ENCODE assay signal across 14 cellular contexts in the genomic region with DNA sequence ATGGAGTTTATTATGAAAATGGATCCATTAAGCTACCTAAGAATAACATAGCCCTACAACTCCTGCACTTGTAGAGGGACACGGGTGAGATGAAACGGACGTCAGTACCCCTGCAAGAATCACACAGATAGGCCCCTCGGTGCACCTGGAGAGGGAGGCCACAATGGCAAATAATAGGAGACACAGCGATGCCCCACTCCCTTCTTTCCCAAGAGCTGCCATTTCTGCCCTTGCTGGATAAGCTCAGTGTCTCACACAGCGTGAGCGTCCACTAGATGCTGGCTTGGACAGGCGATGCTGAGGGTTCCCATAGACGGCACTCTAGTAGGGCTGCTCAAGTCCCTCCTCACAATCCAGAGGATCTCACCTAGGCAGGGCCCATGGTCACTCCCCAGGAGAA.
"Had no signal": no experiment of that assay in that cellular context is flagged by ENCODE, and none has a peak within 500 bp of the region (broad histone marks: within the 10 kb centered on the region; RNA-seq: fewer than 3 reads in every experiment).

No MANE protein-coding gene starts in this region.

- H3K9me3 ChIP-seq: body of pancreas, lower lobe of right lung, tibial nerve had no signal

- H3K36me3 Mint-ChIP-seq: activated naive CD8-positive, alpha-beta T cell treated with anti-CD3 and anti-CD28 coated beads, Interleukin-2, amount 10 ng/mL, durations not matched to agents 7 days and 5 days had no signal

- H3K9me3 Mint-ChIP-seq: activated naive CD8-positive, alpha-beta T cell treated with anti-CD3 and anti-CD28 coated beads, Interleukin-2, amount 10 ng/mL, durations not matched to agents 7 days and 5 days; nephron had no signal

- ATAC-seq: body of pancreas, left cardiac atrium, lower lobe of right lung had no signal

- H3K27me3 ChIP-seq: body of pancreas, dorsolateral prefrontal cortex, tibial nerve had no signal

- H3K36me3 ChIP-seq: lower lobe of right lung, tibial nerve had no signal

- H3K4me1 ChIP-seq: parathyroid adenoma had no signal

- H3K27ac Mint-ChIP-seq: activated naive CD8-positive, alpha-beta T cell treated with anti-CD3 and anti-CD28 coated beads, Interleukin-2, amount 10 ng/mL, durations not matched to agents 7 days and 5 days had no signal

- H3K27ac ChIP-seq: body of pancreas, lower lobe of right lung, parathyroid adenoma, VCaP had no signal

- DNase-seq: activated CD4-positive, CD25-positive, alpha-beta regulatory T cell treated with anti-CD3 and anti-CD28 coated beads, Interleukin-2, amount 50 U/mL, for 72 hours; activated naive CD8-positive, alpha-beta T cell treated with anti-CD3 and anti-CD28 coated beads, Interleukin-2, amount 10 ng/mL, durations not matched to agents 7 days and 5 days; activated T-cell treated with anti-CD3 and anti-CD28 coated beads for 4 hours; body of pancreas; left cardiac atrium; lower lobe of right lung; stimulated activated CD8-positive, alpha-beta memory T cell treated with anti-CD3 and anti-CD28 coated beads, Interleukin-4, amount 100 ng/mL, for 48 hours; stimulated activated naive CD4-positive, alpha-beta T cell; T-helper 2 cell had no signal

- H3K4me3 ChIP-seq: body of pancreas, dorsolateral prefrontal cortex, lower lobe of right lung, tibial nerve had no signal

- H3K4me3 Mint-ChIP-seq: activated naive CD8-positive, alpha-beta T cell treated with anti-CD3 and anti-CD28 coated beads, Interleukin-2, amount 10 ng/mL, durations not matched to agents 7 days and 5 days; nephron had no signal
